ENCODE assay signal across 8 cellular contexts in the genomic region with DNA sequence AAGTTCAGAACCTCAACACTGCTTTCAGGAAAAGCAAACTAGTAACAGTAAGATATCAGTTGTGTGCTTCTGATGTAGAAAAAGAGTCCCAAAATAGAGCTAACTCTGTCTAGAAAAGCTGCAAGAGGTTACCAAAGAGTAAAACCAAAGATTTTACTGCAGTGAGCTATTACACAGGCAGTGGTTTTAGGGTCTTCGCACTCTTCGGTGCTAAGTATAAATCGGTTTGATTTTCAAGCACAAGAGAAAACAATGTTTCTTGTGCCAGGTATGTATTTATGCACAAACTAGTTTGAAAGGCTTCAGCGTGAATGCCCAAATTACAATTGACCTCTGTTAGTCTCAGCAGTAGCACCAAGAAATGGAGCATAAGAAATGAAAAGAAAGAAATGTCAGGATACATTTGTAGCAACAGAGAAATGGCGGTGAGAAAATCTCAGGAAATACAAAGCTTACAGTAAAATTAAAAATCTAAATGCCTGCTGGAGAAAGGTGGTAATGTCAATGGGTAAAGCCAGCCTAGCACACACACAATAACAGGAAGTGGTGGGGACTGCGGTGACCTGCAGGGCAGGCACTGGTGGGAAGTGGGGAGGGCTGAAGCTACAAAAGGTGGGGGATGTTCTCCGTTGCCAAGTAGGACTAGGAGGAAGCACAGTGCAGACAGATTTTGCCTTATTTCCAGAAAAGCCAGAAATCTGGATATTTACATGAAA. TPM values are rescaled to one million over a fixed set of nuclear protein-coding genes. Genes with fewer than 3 reads are reported as not detected.
DNase-seq lines count a peak whose midpoint lies in the region; ATAC-seq, FAIRE-seq and TF ChIP-seq lines count a peak whose summit lies in the region.

No MANE protein-coding gene starts in this region.

- no peak for FAIRE-seq in kidney (lab: Jason Lieb, UNC)

- TF ChIP-seq POLR2A in suprapubic skin (IDR thresholded peaks at IDR 0.05), result no peak

- TF ChIP-seq CTCF in kidney (IDR thresholded peaks at IDR 0.05; ENCODE audit: borderline replicate concordance, extremely low read depth, insufficient read depth), result no peak
- no peak for TF ChIP-seq CTCF in suprapubic skin (IDR thresholded peaks at IDR 0.05)

- no peaks in the 10 kb centered on the region for H3K27me3 ChIP-seq in suprapubic skin

- H3K4me3 ChIP-seq in kidney (ENCODE audit: low read length in 2 of 2) (no peak overlapping the region), suprapubic skin (no peak overlapping the region)

- ATAC-seq in GM19025 (IDR thresholded peaks at IDR 0.05; ENCODE audit: low read depth, unreplicated experiment) (peak; percentile 93), HG02981 (IDR thresholded peaks at IDR 0.05; ENCODE audit: unreplicated experiment) (peak; percentile 99)

- H3K4me1 Mint-ChIP-seq in activated T-helper 1 cell treated with anti-CD3 and anti-CD28 coated beads, Interleukin-12 subunit alpha, Interleukin-12 subunit beta, Interleukin-2, Interleukin-4 antibody, amounts not matched to agents 30 ng/mL and 10 ng/mL and 1 ng/mL, durations not matched to agents 14 hours and 24 hours and 36 hours (ENCODE audit: low read depth), result peaks cover 62% of the 10 kb centered on the region

- peak overlapping the region; percentile 89 for H3K27ac Mint-ChIP-seq in activated T-helper 1 cell treated with anti-CD3 and anti-CD28 coated beads, Interleukin-12 subunit alpha, Interleukin-12 subunit beta, Interleukin-2, Interleukin-4 antibody, amounts not matched to agents 30 ng/mL and 10 ng/mL and 1 ng/mL, durations not matched to agents 14 hours and 24 hours and 36 hours

- peaks cover 10% of the 10 kb centered on the region for H3K36me3 Mint-ChIP-seq in activated T-helper 1 cell treated with anti-CD3 and anti-CD28 coated beads, Interleukin-12 subunit alpha, Interleukin-12 subunit beta, Interleukin-2, Interleukin-4 antibody, amounts not matched to agents 30 ng/mL and 10 ng/mL and 1 ng/mL, durations not matched to agents 14 hours and 24 hours and 36 hours (ENCODE audit: low read depth)

- WGBS in suprapubic skin, result 60% methylated on average over 7 of the region's 7 CpGs

- intact Hi-C loops in activated T-helper 1 cell treated with anti-CD3 and anti-CD28 coated beads, Interleukin-12 subunit alpha, Interleukin-12 subunit beta, Interleukin-2, Interleukin-4 antibody, amounts not matched to agents 30 ng/mL and 10 ng/mL and 1 ng/mL, durations not matched to agents 14 hours and 24 hours and 36 hours (cut with micrococcal nuclease), result loop anchor here (1.0 to 10.0 kb wide), 11 partner anchors 17 to 1174 kb away; a partner anchor contains a TSS
- intact Hi-C loops in kidney (cut with DNase I), result no loop called here

- TF ChIP-seq EP300 in suprapubic skin (IDR thresholded peaks at IDR 0.05), result no peak

- peak overlapping the region; percentile 37 for H3K4me3 Mint-ChIP-seq in activated T-helper 1 cell treated with anti-CD3 and anti-CD28 coated beads, Interleukin-12 subunit alpha, Interleukin-12 subunit beta, Interleukin-2, Interleukin-4 antibody, amounts not matched to agents 30 ng/mL and 10 ng/mL and 1 ng/mL, durations not matched to agents 14 hours and 24 hours and 36 hours

- H3K27ac ChIP-seq in kidney (ENCODE audit: low read depth in 2 of 2, low read length in 2 of 2) (no peak overlapping the region), suprapubic skin (no peak overlapping the region)

- no peaks in the 10 kb centered on the region for H3K9me3 ChIP-seq in kidney (ENCODE audit: control insufficient read depth in 1 of 2, low read length in 2 of 2)
- H3K9me3 ChIP-seq in suprapubic skin, result no peaks in the 10 kb centered on the region

- H3K36me3 ChIP-seq in kidney (ENCODE audit: control insufficient read depth in 1 of 2, insufficient read depth in 2 of 2, low read length in 2 of 2), result no peaks in the 10 kb centered on the region
- no peaks in the 10 kb centered on the region for H3K36me3 ChIP-seq in suprapubic skin

- H3K9me3 Mint-ChIP-seq in activated T-helper 1 cell treated with anti-CD3 and anti-CD28 coated beads, Interleukin-12 subunit alpha, Interleukin-12 subunit beta, Interleukin-2, Interleukin-4 antibody, amounts not matched to agents 30 ng/mL and 10 ng/mL and 1 ng/mL, durations not matched to agents 14 hours and 24 hours and 36 hours, result peaks cover 14% of the 10 kb centered on the region

- no peak overlapping the region for H3K9ac ChIP-seq in kidney (ENCODE audit: low read length in 2 of 2)

- H3K27me3 Mint-ChIP-seq in activated T-helper 1 cell treated with anti-CD3 and anti-CD28 coated beads, Interleukin-12 subunit alpha, Interleukin-12 subunit beta, Interleukin-2, Interleukin-4 antibody, amounts not matched to agents 30 ng/mL and 10 ng/mL and 1 ng/mL, durations not matched to agents 14 hours and 24 hours and 36 hours (ENCODE audit: insufficient read depth), result no peaks in the 10 kb centered on the region

- peak; percentile 88 for DNase-seq in OCI-M1 (lab: John Stamatoyannopoulos, UW)
- peak; percentile 81 for DNase-seq in activated T-helper 1 cell treated with anti-CD3 and anti-CD28 coated beads, Interleukin-12 subunit alpha, Interleukin-12 subunit beta, Interleukin-2, Interleukin-4 antibody, amounts not matched to agents 30 ng/mL and 10 ng/mL and 1 ng/mL, durations not matched to agents 14 hours and 24 hours and 36 hours (ENCODE audit: low spot score)
- peak; percentile 82 for DNase-seq in kidney
- DNase-seq in stimulated activated CD8-positive, alpha-beta memory T cell treated with anti-CD3 and anti-CD28 coated beads, Interleukin-4, amount 100 ng/mL, for 1 hour (ENCODE audit: low read depth in 2 of 2, low spot score in 1 of 2), result peak; percentile 55 to 64
- DNase-seq in ecto neural progenitor cell (ENCODE audit: low spot score), result no peak
- no peak for DNase-seq in suprapubic skin (ENCODE audit: low spot score in 2 of 2)

- no peaks in the 10 kb centered on the region for H3K4me1 ChIP-seq in kidney (ENCODE audit: control insufficient read depth in 1 of 2, insufficient read depth in 1 of 2, low read depth in 1 of 2, low read length in 2 of 2)
- no peaks in the 10 kb centered on the region for H3K4me1 ChIP-seq in suprapubic skin

RNA-seq across cellular contexts. Expression of a gene that starts 18.0 kb away (rescaled TPM):
- total RNA-seq in activated T-helper 1 cell treated with anti-CD3 and anti-CD28 coated beads, Interleukin-12 subunit alpha, Interleukin-12 subunit beta, Interleukin-2, Interleukin-4 antibody, amounts not matched to agents 30 ng/mL and 10 ng/mL and 1 ng/mL, durations not matched to agents 14 hours and 24 hours and 36 hours, result 43.0 and 46.7 TPM in 2 replicates
- total RNA-seq in kidney, result 35.4 TPM
- 2.8 TPM for polyA plus RNA-seq in kidney (ENCODE audit: insufficient read depth, low read depth, low replicate concordance)
- total RNA-seq in suprapubic skin, result 10 to 100 TPM; 10.4 to 22.3 (median 18.7) TPM

Comparison
In these comparisons a context has a peak if more than half of its experiments do, and no peak if none do; other contexts are left out.
1. DNase-seq: peak in OCI-M1 (single experiment), activated T-helper 1 cell treated with anti-CD3 and anti-CD28 coated beads, Interleukin-12 subunit alpha, Interleukin-12 subunit beta, Interleukin-2, Interleukin-4 antibody, amounts not matched to agents 30 ng/mL and 10 ng/mL and 1 ng/mL, durations not matched to agents 14 hours and 24 hours and 36 hours (single experiment), kidney (single experiment) and stimulated activated CD8-positive, alpha-beta memory T cell treated with anti-CD3 and anti-CD28 coated beads, Interleukin-4, amount 100 ng/mL, for 1 hour (2 of 2); none in ecto neural progenitor cell (single experiment) and suprapubic skin (0 of 2).